ENCODE assay signal across 9 cellular contexts in the genomic region with DNA sequence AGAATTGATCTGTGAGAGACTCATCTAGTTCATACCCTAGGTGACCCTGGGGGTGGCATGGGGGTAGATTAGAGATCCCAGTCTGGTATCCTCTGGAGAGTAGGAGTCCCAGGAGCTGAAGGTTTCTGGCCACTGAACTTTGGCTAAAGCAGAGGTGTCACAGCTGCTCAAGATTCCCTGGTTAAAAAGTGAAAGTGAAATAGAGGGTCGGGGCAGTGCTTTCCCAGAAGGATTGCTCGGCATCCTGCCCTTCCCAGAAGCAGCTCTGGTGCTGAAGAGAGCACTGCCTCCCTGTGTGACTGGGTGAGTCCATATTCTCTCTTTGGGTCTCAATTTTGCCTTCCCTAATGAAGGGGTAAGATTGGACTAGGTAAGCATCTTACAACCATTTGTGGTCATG. TPM values are rescaled to one million over a fixed set of nuclear protein-coding genes. Genes with fewer than 3 reads are reported as not detected.
A peak's percentile ranks its signal among the peaks of the same experiment; 100 is the strongest.
DNase-seq lines count a peak whose midpoint lies in the region; ATAC-seq and TF ChIP-seq lines count a peak whose summit lies in the region.
"Had no signal": no experiment of that assay in that cellular context is flagged by ENCODE, and none has a peak within 500 bp of the region (broad histone marks: within the 10 kb centered on the region; RNA-seq: fewer than 3 reads in every experiment).

No MANE protein-coding gene starts in this region.

- TF ChIP-seq POLR2A in heart left ventricle (IDR thresholded peaks at IDR 0.05) (no peak), gastrocnemius medialis (IDR thresholded peaks at IDR 0.05) (no peak)

- peak overlapping the region; percentile 87 for H3K27ac Mint-ChIP-seq in activated CD8-positive, alpha-beta T cell treated with anti-CD3 and anti-CD28 coated beads for 36 hours

- H3K4me3 ChIP-seq in heart left ventricle (peak overlapping the region in 10 of 12 donors; percentile 6 to 53 (median 36)), gastrocnemius medialis (peak overlapping the region in 2 of 4 donors; percentile 22 to 24)

- H3K4me1 Mint-ChIP-seq in activated CD8-positive, alpha-beta T cell treated with anti-CD3 and anti-CD28 coated beads for 36 hours (ENCODE audit: low read depth) = peaks cover 20% of the 10 kb centered on the region

- H3K9me3 Mint-ChIP-seq in activated CD8-positive, alpha-beta T cell treated with anti-CD3 and anti-CD28 coated beads for 36 hours = no peaks in the 10 kb centered on the region

- peaks cover 0 to 63% (median 15%) of the 10 kb centered on the region in 12 donors for H3K4me1 ChIP-seq in heart left ventricle
- H3K4me1 ChIP-seq in gastrocnemius medialis = peaks cover 7 to 10% of the 10 kb centered on the region in 2 donors

- H3K4me3 Mint-ChIP-seq in activated CD8-positive, alpha-beta T cell treated with anti-CD3 and anti-CD28 coated beads for 36 hours = peak overlapping the region; percentile 53

- H3K9me3 ChIP-seq in heart left ventricle (no peaks in the 10 kb centered on the region), gastrocnemius medialis (no peaks in the 10 kb centered on the region)

- DNase-seq in GM03348 (ENCODE audit: low spot score) = peak; percentile 70
- no peak for DNase-seq in activated CD8-positive, alpha-beta T cell treated with anti-CD3 and anti-CD28 coated beads for 36 hours
- peak in 1 of 5 donors; percentile 44 for DNase-seq in heart left ventricle
- DNase-seq in gastrocnemius medialis = no peak
- DNase-seq in NCI-H187 treated with DMSO at 0.1 percent for 48 hours (lab: John Stamatoyannopoulos, UW) = no peak
- no peak for DNase-seq in stimulated activated CD4-positive, alpha-beta T cell treated with anti-CD3 and anti-CD28 coated beads, Interleukin-15, amount 100 ng/mL, for 24 hours

- in situ Hi-C loops in gastrocnemius medialis (cut with MboI; ENCODE audit: low sequenced_read_pairs in 4 of 4) = loop anchor here in 2 of 4 donors (25.0 kb wide), 2 partner anchors 413 to 438 kb away; a partner anchor contains a TSS

- H3K27me3 ChIP-seq in heart left ventricle (no peaks in the 10 kb centered on the region), gastrocnemius medialis (no peaks in the 10 kb centered on the region)

- 15 to 47% (median 29%) methylated on average over 2 of the region's 2 CpGs for WGBS in heart left ventricle, 4 donors

- no peaks in the 10 kb centered on the region for H3K27me3 Mint-ChIP-seq in activated CD8-positive, alpha-beta T cell treated with anti-CD3 and anti-CD28 coated beads for 36 hours

- ATAC-seq in activated CD8-positive, alpha-beta T cell treated with anti-CD3 and anti-CD28 coated beads for 36 hours = peak; percentile 10
- ATAC-seq in heart left ventricle (peak in 2 of 4 donors; percentile 28 to 51), gastrocnemius medialis (no peak), HG02588 (IDR thresholded peaks at IDR 0.05; ENCODE audit: unreplicated experiment) (no peak), GM19324 (IDR thresholded peaks at IDR 0.05; ENCODE audit: low FRiP score, unreplicated experiment) (no peak)

- intact Hi-C loops in activated CD8-positive, alpha-beta T cell treated with anti-CD3 and anti-CD28 coated beads for 36 hours (cut with micrococcal nuclease) = no loop called here
- intact Hi-C loops in heart left ventricle (cut with DNase I) (no loop called here), gastrocnemius medialis (cut with DNase I; ENCODE audit: low total_unique reads) (no loop called here)

- peaks cover 25% of the 10 kb centered on the region for H3K36me3 Mint-ChIP-seq in activated CD8-positive, alpha-beta T cell treated with anti-CD3 and anti-CD28 coated beads for 36 hours (ENCODE audit: low read depth)

- peaks cover 0 to 48% (median 36%) of the 10 kb centered on the region in 9 donors for H3K36me3 ChIP-seq in heart left ventricle
- peaks cover 0 to 16% of the 10 kb centered on the region in 2 donors for H3K36me3 ChIP-seq in gastrocnemius medialis

- POLR2A ChIA-PET in activated CD8-positive, alpha-beta T cell treated with anti-CD3 and anti-CD28 coated beads for 36 hours (lab: Charles Lee) = interaction anchor here (0.7 to 1.6 kb wide), 5 partner anchors 10 to 103 kb away, joined by 3 to 9 read pairs (median 4); no protein-coding TSS in a partner anchor

- peak overlapping the region; percentile 43 to 93 (median 74) for H3K27ac ChIP-seq in heart left ventricle
- peak overlapping the region; percentile 39 to 73 (median 58) for H3K27ac ChIP-seq in gastrocnemius medialis
- H3K27ac ChIP-seq: VCaP had no signal

- CTCF ChIA-PET in activated CD8-positive, alpha-beta T cell treated with anti-CD3 and anti-CD28 coated beads for 36 hours (lab: Charles Lee) = interaction anchor here (1.0 to 1.4 kb wide), 3 partner anchors 21 to 145 kb away, joined by 3 to 10 read pairs (median 3); no protein-coding TSS in a partner anchor

- TF ChIP-seq CTCF in activated CD8-positive, alpha-beta T cell treated with anti-CD3 and anti-CD28 coated beads for 36 hours (IDR thresholded peaks at IDR 0.05) = no peak
- TF ChIP-seq CTCF in heart left ventricle (IDR thresholded peaks at IDR 0.05) (no peak), gastrocnemius medialis (IDR thresholded peaks at IDR 0.05 in 4 of 5, conservative IDR thresholded peaks at IDR 0.05 in 1 of 5) (no peak)

RNA-seq across cellular contexts. Expression of a gene that starts 0.7 kb away (rescaled TPM):
- total RNA-seq in activated CD8-positive, alpha-beta T cell treated with anti-CD3 and anti-CD28 coated beads for 36 hours = 1 to 10 TPM; 7.8 to 8.2 TPM
- total RNA-seq in heart left ventricle = 10 to 100 TPM in 2 of 9 donors, 1 to 10 TPM in 7; 1.1 to 86.5 (median 5.1) TPM
- 1 to 10 TPM; 4.1 to 4.4 TPM for polyA plus RNA-seq in heart left ventricle
- total RNA-seq in gastrocnemius medialis = 1 to 10 TPM in 3 of 4 donors, under 1 TPM in 1; 0.91 to 3.0 (median 2.5) TPM
